In genomic region chr16:49516382-49517036, GRCh38 we compare ENCODE assay signal across 30 cellular contexts.
"Had no signal": no experiment of that assay in that cellular context is flagged by ENCODE, and none has a peak within 500 bp of the region (broad histone marks: within the 10 kb centered on the region; RNA-seq: fewer than 3 reads in every experiment).

No MANE protein-coding gene starts in this region.

- ATAC-seq: activated CD4-positive, alpha-beta T cell treated with anti-CD3 and anti-CD28 coated beads for 36 hours; activated CD4-positive, CD25-positive, alpha-beta regulatory T cell treated with anti-CD3 and anti-CD28 coated beads, Interleukin-2, amount 50 U/mL, for 24 hours; activated CD8-positive, alpha-beta T cell treated with anti-CD3 and anti-CD28 coated beads, Interleukin-2, amount 10 ng/mL, durations not matched to agents 7 days and 5 days; body of pancreas; Panc1 had no signal

- H3K27ac ChIP-seq: body of pancreas, breast epithelium, SJSA1 had no signal

- H3K4me1 ChIP-seq: body of pancreas, breast epithelium, SJSA1 had no signal

- FAIRE-seq: astrocyte, TTC549 had no signal

- H3K36me3 ChIP-seq: breast epithelium, MG63, SJSA1 had no signal

- H3K4me2 ChIP-seq: SK-N-SH had no signal

- H3K9me3 ChIP-seq: body of pancreas, breast epithelium, MG63, SJSA1, SK-N-SH had no signal

- H3K9ac ChIP-seq: SK-N-SH had no signal

- H3K27me3 ChIP-seq: body of pancreas, breast epithelium, MG63, SJSA1 had no signal

- H3K4me3 ChIP-seq: body of pancreas, breast epithelium, MG63, SJSA1 had no signal

- DNase-seq: activated CD4-positive, alpha-beta T cell treated with anti-CD3 and anti-CD28 coated beads for 36 hours; activated CD4-positive, alpha-beta T cell treated with anti-CD3 and anti-CD28 coated beads, Interleukin-2, amount 10 ng/mL, durations not matched to agents 7 days and 5 days; activated CD4-positive, alpha-beta T cell treated with anti-CD3 and anti-CD28 coated beads, Interleukin-2, amount 50 U/mL, for 48 hours; activated CD8-positive, alpha-beta T cell treated with anti-CD3 and anti-CD28 coated beads, Interleukin-2, amount 10 ng/mL, durations not matched to agents 7 days and 5 days; activated gamma-delta T cell; activated naive CD4-positive, alpha-beta T cell treated with Interleukin-2 at 50 U/mL for 16 hours; activated naive CD8-positive, alpha-beta T cell treated with anti-CD3 and anti-CD28 coated beads, Interleukin-2, amount 10 ng/mL, durations not matched to agents 7 days and 5 days; activated T-cell treated with anti-CD3 and anti-CD28 coated beads, Interleukin-2, amount 50 U/mL, for 24 hours; body of pancreas; Kasumi-1; KG1; MG63; NCI-H1048; NCI-H1105 treated with DMSO at 0.1 percent for 48 hours; NCI-H1436; NCI-H187; NCI-H2081; NCI-H2171 treated with DMSO at 0.1 percent for 48 hours; NCI-H2227 treated with DMSO at 0.1 percent for 48 hours; NCI-H510A treated with DMSO at 0.1 percent for 48 hours; NCI-H526 treated with DMSO at 0.1 percent for 48 hours; NCI-H774; SHP77 treated with DMSO at 0.1 percent for 48 hours; SK-N-SH had no signal
